Comparison of ENCODE assay signal across 12 cellular contexts in the genomic region with DNA sequence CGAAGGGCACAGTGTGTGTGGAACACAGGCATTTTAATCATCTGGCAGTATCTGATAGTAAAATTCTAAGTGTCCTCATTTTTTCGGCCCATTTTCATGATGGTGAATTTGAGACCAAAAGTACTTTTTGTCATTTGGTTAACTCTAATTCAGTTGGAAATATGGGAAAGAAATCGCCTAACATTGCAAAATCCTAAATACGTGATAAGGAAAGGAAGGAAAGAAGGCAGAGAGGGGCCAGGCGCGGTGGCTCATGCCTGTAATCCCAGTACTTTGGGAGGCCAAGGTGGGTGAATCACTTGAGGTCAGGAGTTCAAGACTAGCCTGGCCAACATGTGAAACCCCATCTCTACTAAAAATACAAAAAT. TPM values are rescaled to one million over a fixed set of nuclear protein-coding genes. Genes with fewer than 3 reads are reported as not detected.
DNase-seq lines count a peak whose midpoint lies in the region; ATAC-seq, FAIRE-seq and TF ChIP-seq lines count a peak whose summit lies in the region.
"Not testable (repeated sequence)": the region's sequence is repeated elsewhere in the genome, so short reads cannot be mapped to it uniquely, and the experiment has no call there.
"Had no signal": no experiment of that assay in that cellular context is flagged by ENCODE, and none has a peak within 500 bp of the region (broad histone marks: within the 10 kb centered on the region; RNA-seq: fewer than 3 reads in every experiment).

No MANE protein-coding gene starts in this region.

- peak overlapping the region in 4 of 5 donors; percentile 11 to 67 (median 61) for H3K27ac ChIP-seq in adrenal gland
- H3K27ac ChIP-seq in H1 (ENCODE audit: low read depth, low read length): not testable (repeated sequence)
- H3K27ac ChIP-seq in hepatocyte: peak overlapping the region; percentile 8
- H3K27ac ChIP-seq in skeletal muscle tissue (ENCODE audit: low read depth, low read length): peak overlapping the region; percentile 87
- peak overlapping the region; percentile 28 to 78 (median 64) for H3K27ac ChIP-seq in tibial nerve

- H3K9ac ChIP-seq in H1 (replicated peaks in 1 of 4; ENCODE audit: extremely low read depth in 1 of 4, low read depth in 3 of 4, low read length in 3 of 4): not testable (repeated sequence)
- peak overlapping the region; percentile 21 to 61 (median 52) for H3K9ac ChIP-seq in skeletal muscle tissue (ENCODE audit: low read depth in 1 of 3, low read length in 3 of 3)

- not testable (repeated sequence) for H4K91ac ChIP-seq in H1 (replicated peaks; ENCODE audit: insufficient read length, low read length)

- not testable (repeated sequence) for H3K4me2 ChIP-seq in H1 (ENCODE audit: insufficient read depth in 1 of 2, low read depth in 2 of 2, low read length in 2 of 2)
- H3K4me2 ChIP-seq in hepatocyte: peak overlapping the region; percentile 10

- not testable (repeated sequence) for ATAC-seq in naive B cell (ENCODE audit: low read depth in 2 of 2)

- not testable (repeated sequence) for H3K9me2 ChIP-seq in hepatocyte (replicated peaks; ENCODE audit: insufficient read depth)

- H3K79me2 ChIP-seq in H1 (ENCODE audit: control insufficient read depth in 1 of 2, insufficient read depth in 2 of 2, low read length in 2 of 2); hepatocyte: not testable (repeated sequence)

- 0 out of 2 replicates have a peak overlapping the region, but pooled peaks have one; percentile 39 for H2AFZ ChIP-seq in H1 (ENCODE audit: low read length)
- H2AFZ ChIP-seq in hepatocyte: not testable (repeated sequence)

- H3K14ac ChIP-seq in H1 (ENCODE audit: insufficient read length): not testable (repeated sequence)

- not testable (repeated sequence) for H3K27me3 ChIP-seq in adrenal gland; H1 (replicated peaks in 1 of 4; ENCODE audit: control insufficient read depth in 3 of 4, extremely low read depth in 1 of 4, insufficient read depth in 3 of 4, low read length in 3 of 4); hepatocyte; skeletal muscle tissue (ENCODE audit: control insufficient read depth in 3 of 3, insufficient read depth in 3 of 3, low read length in 3 of 3); tibial nerve

- TF ChIP-seq RAD21 in H1 (IDR thresholded peaks at IDR 0.05 in 1 of 2, conservative IDR thresholded peaks at IDR 0.05 in 1 of 2; ENCODE audit: low read depth in 2 of 2, low read length in 2 of 2): not testable (repeated sequence)

- H2BK15ac ChIP-seq in H1 (ENCODE audit: low read length): not testable (repeated sequence)

- not testable (repeated sequence) for H3K4ac ChIP-seq in H1 (replicated peaks; ENCODE audit: insufficient read length, low read depth, low read length)

- not testable (repeated sequence) for TF ChIP-seq POLR2A in adrenal gland (IDR thresholded peaks at IDR 0.05); H1 (IDR thresholded peaks at IDR 0.05; ENCODE audit: control extremely low read depth in 1 of 2, low read depth in 2 of 2, low read length in 2 of 2); tibial nerve (IDR thresholded peaks at IDR 0.05)

- peaks cover 46% of the 10 kb centered on the region for H3K27me3 Mint-ChIP-seq in activated CD4-positive, alpha-beta T cell treated with anti-CD3 and anti-CD28 coated beads, Interleukin-2, amount 10 ng/mL, durations not matched to agents 7 days and 5 days
- H3K27me3 Mint-ChIP-seq in naive B cell: peaks cover 17 to 50% (median 33%) of the 10 kb centered on the region in 3 donors

- POLR2A ChIA-PET in activated CD4-positive, alpha-beta T cell treated with anti-CD3 and anti-CD28 coated beads, Interleukin-2, amount 10 ng/mL, durations not matched to agents 7 days and 5 days (lab: Charles Lee); H1 (lab: Charles Lee; ENCODE audit: partially characterized antibody): not testable (repeated sequence)

- not testable (repeated sequence) for H2BK20ac ChIP-seq in H1 (ENCODE audit: low read length)

- not testable (repeated sequence) for H3K56ac ChIP-seq in H1 (replicated peaks; ENCODE audit: insufficient read length, low read depth, low read length)

- H3K4me3 Mint-ChIP-seq in activated CD4-positive, alpha-beta T cell treated with anti-CD3 and anti-CD28 coated beads, Interleukin-2, amount 10 ng/mL, durations not matched to agents 7 days and 5 days: peak overlapping the region; percentile 40
- H3K4me3 Mint-ChIP-seq in naive B cell: peak overlapping the region; percentile 57 to 87 (median 74)

- H3K4me1 Mint-ChIP-seq in activated CD4-positive, alpha-beta T cell treated with anti-CD3 and anti-CD28 coated beads, Interleukin-2, amount 10 ng/mL, durations not matched to agents 7 days and 5 days: peaks cover 13% of the 10 kb centered on the region
- peaks cover 13 to 17% (median 17%) of the 10 kb centered on the region in 3 donors for H3K4me1 Mint-ChIP-seq in naive B cell

- not testable (repeated sequence) for TF ChIP-seq CTCF in GM12865 (IDR thresholded peaks at IDR 0.05; ENCODE audit: insufficient read depth, low read depth, low read length, missing control alignments); adrenal gland (IDR thresholded peaks at IDR 0.05); H1 (IDR thresholded peaks at IDR 0.05; ENCODE audit: control extremely low read depth in 1 of 3, insufficient read depth in 1 of 3, low read depth in 1 of 3, low read length in 3 of 3); hepatocyte (IDR thresholded peaks at IDR 0.05; ENCODE audit: poor library complexity); tibial nerve (IDR thresholded peaks at IDR 0.05)

- 62 to 70% (median 66%) methylated on average over 6 of the region's 6 CpGs for WGBS in adrenal gland, 4 donors
- WGBS in H1 (ENCODE audit: extremely low coverage in 1 of 2, insufficient coverage in 1 of 2, insufficient read length in 1 of 2, insufficient replicate concordance in 2 of 2, low coverage in 1 of 2, low lambda C conversion rate in 2 of 2, missing lambda C conversion rate in 1 of 2), 2 experiments: 93% methylated on average over 6 of the region's 6 CpGs; no CpG with 5 or more reads in 1 of the 2 experiments
- WGBS in hepatocyte (ENCODE audit: low lambda C conversion rate, missing lambda C conversion rate): 87% methylated on average over 6 of the region's 6 CpGs
- 62 to 71% methylated on average over 6 of the region's 6 CpGs for WGBS in tibial nerve, 2 donors

- intact Hi-C loops in adrenal gland (cut with DNase I): not testable (repeated sequence)

- H3K23ac ChIP-seq in H1 (ENCODE audit: insufficient read length): not testable (repeated sequence)

- H4K20me1 ChIP-seq in H1 (replicated peaks in 1 of 2; ENCODE audit: control insufficient read depth in 1 of 2, insufficient read depth in 2 of 2, low read length in 2 of 2); hepatocyte (ENCODE audit: insufficient read depth, poor library complexity, severe bottlenecking): not testable (repeated sequence)

- FAIRE-seq in H1 (lab: Jason Lieb, UNC): not testable (repeated sequence)

- not testable (repeated sequence) for H2AK5ac ChIP-seq in H1 (ENCODE audit: low read depth, low read length)

- H3K79me1 ChIP-seq in H1 (ENCODE audit: low read depth, low read length): not testable (repeated sequence)

- not testable (repeated sequence) for H3K9me3 ChIP-seq in adrenal gland (replicated peaks in 1 of 3); H1 (ENCODE audit: insufficient read depth in 2 of 2, low read depth in 1 of 2, low read length in 1 of 2); hepatocyte (ENCODE audit: low read depth); skeletal muscle tissue (ENCODE audit: control insufficient read depth in 3 of 3, low read length in 3 of 3); tibial nerve

- TF ChIP-seq EP300 in H1 (IDR thresholded peaks at IDR 0.05; ENCODE audit: borderline replicate concordance in 1 of 2, low read depth in 2 of 2, low read length in 2 of 2); tibial nerve (IDR thresholded peaks at IDR 0.05): not testable (repeated sequence)

- CTCF ChIA-PET in activated CD4-positive, alpha-beta T cell treated with anti-CD3 and anti-CD28 coated beads, Interleukin-2, amount 10 ng/mL, durations not matched to agents 7 days and 5 days (lab: Charles Lee): interaction anchor here (0.6 to 0.7 kb wide), 2 partner anchors 1289 to 1514 kb away, joined by 3 read pairs; no protein-coding TSS in a partner anchor
- CTCF ChIA-PET in H1 (lab: Charles Lee; ENCODE audit: partially characterized antibody): interaction anchor here (0.6 kb wide), 2 partner anchors 586 to 814 kb away, joined by 3 to 4 read pairs; no protein-coding TSS in a partner anchor

- H3K27ac Mint-ChIP-seq in activated CD4-positive, alpha-beta T cell treated with anti-CD3 and anti-CD28 coated beads, Interleukin-2, amount 10 ng/mL, durations not matched to agents 7 days and 5 days; naive B cell: not testable (repeated sequence)

- H3K23me2 ChIP-seq in H1 (ENCODE audit: low read depth, low read length): not testable (repeated sequence)

- not testable (repeated sequence) for H2BK12ac ChIP-seq in H1 (ENCODE audit: low read depth, low read length)

- H3K4me1 ChIP-seq in adrenal gland (replicated peaks in 1 of 2): peaks cover 31 to 34% of the 10 kb centered on the region in 2 donors
- not testable (repeated sequence) for H3K4me1 ChIP-seq in H1 (replicated peaks in 1 of 4; ENCODE audit: control insufficient read depth in 3 of 4, insufficient read depth in 4 of 4, low read length in 3 of 4)
- peaks cover 19% of the 10 kb centered on the region for H3K4me1 ChIP-seq in hepatocyte (ENCODE audit: insufficient read depth)
- H3K4me1 ChIP-seq in skeletal muscle tissue (ENCODE audit: control insufficient read depth in 3 of 3, insufficient read depth in 3 of 3, low read length in 3 of 3): peaks cover 14 to 41% (median 20%) of the 10 kb centered on the region in 3 donors
- H3K4me1 ChIP-seq in tibial nerve: peaks cover 0 to 39% (median 14%) of the 10 kb centered on the region in 4 donors

- H2BK5ac ChIP-seq in H1 (ENCODE audit: low read depth, low read length): not testable (repeated sequence)

- H3K4me3 ChIP-seq in GM12865 (ENCODE audit: low read depth, low read length) (peak overlapping the region; percentile 36), adrenal gland (peak overlapping the region in 1 of 4 donors; percentile 34), skeletal muscle tissue (ENCODE audit: low read length in 3 of 3) (peak overlapping the region in 2 of 3 donors; percentile 54 to 62), tibial nerve (peak overlapping the region in 2 of 4 donors; percentile 6 to 26)
- not testable (repeated sequence) for H3K4me3 ChIP-seq in H1 (ENCODE audit: extremely low read depth in 1 of 4, insufficient read depth in 2 of 4, low read depth in 3 of 4, low read length in 4 of 4); hepatocyte

- H4K5ac ChIP-seq in H1 (ENCODE audit: insufficient read length, low read depth, low read length): not testable (repeated sequence)

- not testable (repeated sequence) for H4K8ac ChIP-seq in H1 (ENCODE audit: extremely low read depth, insufficient read depth, low read length)

- not testable (repeated sequence) for H3K9me3 Mint-ChIP-seq in activated CD4-positive, alpha-beta T cell treated with anti-CD3 and anti-CD28 coated beads, Interleukin-2, amount 10 ng/mL, durations not matched to agents 7 days and 5 days; naive B cell

- not testable (repeated sequence) for H2BK120ac ChIP-seq in H1 (replicated peaks; ENCODE audit: low read depth, low read length)

- not testable (repeated sequence) for H3K18ac ChIP-seq in H1 (ENCODE audit: extremely low read depth, low read length)

- H3K36me3 Mint-ChIP-seq in activated CD4-positive, alpha-beta T cell treated with anti-CD3 and anti-CD28 coated beads, Interleukin-2, amount 10 ng/mL, durations not matched to agents 7 days and 5 days (ENCODE audit: low read depth); naive B cell: not testable (repeated sequence)

- not testable (repeated sequence) for DNase-seq in GM12865 (ENCODE audit: low read depth); activated CD4-positive, alpha-beta T cell treated with anti-CD3 and anti-CD28 coated beads, Interleukin-2, amount 10 ng/mL, durations not matched to agents 7 days and 5 days; adrenal gland; H1 (ENCODE audit: low read depth in 1 of 2, low spot score in 2 of 2); hepatocyte (ENCODE audit: low spot score); naive B cell; tibial nerve (ENCODE audit: low spot score in 2 of 2)

- H3K36me3 ChIP-seq in adrenal gland (replicated peaks in 1 of 2): peaks cover 0 to 19% of the 10 kb centered on the region in 2 donors
- H3K36me3 ChIP-seq in H1 (ENCODE audit: control insufficient read depth in 2 of 4, insufficient read depth in 4 of 4, low read length in 3 of 4); hepatocyte (replicated peaks; ENCODE audit: insufficient read depth, low read depth): not testable (repeated sequence)
- peaks cover 16 to 21% (median 20%) of the 10 kb centered on the region in 3 donors for H3K36me3 ChIP-seq in skeletal muscle tissue (ENCODE audit: control insufficient read depth in 3 of 3, insufficient read depth in 3 of 3, low read length in 3 of 3)
- H3K36me3 ChIP-seq in tibial nerve: peaks cover 0 to 22% (median 0%) of the 10 kb centered on the region in 3 donors

RNA-seq across cellular contexts. Expression of gene NAA20, which starts 13.2 kb away (rescaled TPM):
- 10 to 100 TPM; 41.0 to 47.2 TPM for total RNA-seq in activated CD4-positive, alpha-beta T cell treated with anti-CD3 and anti-CD28 coated beads, Interleukin-2, amount 10 ng/mL, durations not matched to agents 7 days and 5 days
- 10 to 100 TPM; 19.4 to 75.7 (median 49.4) TPM for total RNA-seq in adrenal gland
- polyA plus RNA-seq in adrenal gland: 100 to 1,000 TPM in 2 of 3 donors, 10 to 100 TPM in 1; 95.3 to 124 (median 115) TPM
- 39.1 and 41.1 TPM in 2 replicates for total RNA-seq in H1 (2021; fragmentation: NEBNext Ultra II Directional; extraction: Animal tissue kit (Norgen Biotek cat#: 25700))
- polyA plus RNA-seq in H1 (2011; rRNA removed): 15.8 and 21.9 TPM in 2 replicates
- polyA plus RNA-seq in H1 (2011; cell fraction: cytosol; rRNA removed): 27.0 TPM
- polyA plus RNA-seq in H1 (2011; cell fraction: nucleus; rRNA removed): 8.5 TPM
- 25.5 to 39.8 TPM (median 27.2 TPM) in 4 replicates for polyA plus RNA-seq in H1 (2012, experiment 1 of 2)
- polyA plus RNA-seq in H1 (2012, experiment 2 of 2): 17.5 TPM
- 31.9 TPM for polyA plus RNA-seq in H1 (2013, experiment 1 of 2)
- polyA plus RNA-seq in H1 (2013, experiment 2 of 2): 35.1 TPM
- polyA minus RNA-seq in H1 (2011; rRNA and poly(A)+ RNA removed): 10.4 and 12.2 TPM in 2 replicates
- polyA minus RNA-seq in H1 (2011; cell fraction: cytosol; rRNA and poly(A)+ RNA removed): 10.7 TPM
- polyA minus RNA-seq in H1 (2011; cell fraction: nucleus; rRNA and poly(A)+ RNA removed): 15.3 TPM
- total RNA-seq in hepatocyte: 53.6 and 66.1 TPM in 2 replicates
- polyA plus RNA-seq in hepatocyte: 108 and 126 TPM in 2 replicates
- 100 to 1,000 TPM in 1 of 6 donors, 10 to 100 TPM in 5; 60.7 to 109 (median 69.2) TPM for polyA plus RNA-seq in naive B cell (ENCODE audit: low read depth in 6 of 6)
- 58.5 TPM for total RNA-seq in skeletal muscle tissue
- 10 to 100 TPM; 18.1 to 27.2 (median 20.8) TPM for total RNA-seq in tibial nerve

RNA-seq across cellular contexts. Expression of gene CRNKL1, which starts 48.3 kb away (rescaled TPM):
- total RNA-seq in activated CD4-positive, alpha-beta T cell treated with anti-CD3 and anti-CD28 coated beads, Interleukin-2, amount 10 ng/mL, durations not matched to agents 7 days and 5 days: 10 to 100 TPM; 20.0 to 23.2 TPM
- total RNA-seq in adrenal gland (10 to 100 TPM in 7 of 8 donors, 1 to 10 TPM in 1; 9.6 to 21.7 (median 17.1) TPM), hepatocyte (25.4 and 27.8 TPM in 2 replicates), skeletal muscle tissue (38.1 TPM), tibial nerve (10 to 100 TPM; 25.5 to 37.9 (median 28.8) TPM)
- polyA plus RNA-seq in adrenal gland (10 to 100 TPM; 17.2 to 23.8 (median 22.4) TPM), H1 (2011; rRNA removed) (2.8 and 4.0 TPM in 2 replicates), hepatocyte (12.9 and 14.6 TPM in 2 replicates), naive B cell (ENCODE audit: low read depth in 6 of 6) (10 to 100 TPM in 2 of 6 donors, 1 to 10 TPM in 4; 6.6 to 12.6 (median 9.1) TPM)
- total RNA-seq in H1 (2021; fragmentation: NEBNext Ultra II Directional; extraction: Animal tissue kit (Norgen Biotek cat#: 25700)): 21.9 and 26.5 TPM in 2 replicates
- polyA plus RNA-seq in H1 (2011; cell fraction: cytosol; rRNA removed): 7.9 TPM
- 5.3 TPM for polyA plus RNA-seq in H1 (2011; cell fraction: nucleus; rRNA removed)
- 12.1 to 26.7 TPM (median 15.7 TPM) in 4 replicates for polyA plus RNA-seq in H1 (2012, experiment 1 of 2)
- 0.89 TPM for polyA plus RNA-seq in H1 (2012, experiment 2 of 2)
- 17.5 TPM for polyA plus RNA-seq in H1 (2013, experiment 1 of 2)
- polyA plus RNA-seq in H1 (2013, experiment 2 of 2): 19.3 TPM
- polyA minus RNA-seq in H1 (2011; rRNA and poly(A)+ RNA removed): 9.4 and 10.9 TPM in 2 replicates
- polyA minus RNA-seq in H1 (2011; cell fraction: cytosol; rRNA and poly(A)+ RNA removed): 8.0 TPM
- 9.2 TPM for polyA minus RNA-seq in H1 (2011; cell fraction: nucleus; rRNA and poly(A)+ RNA removed)

RNA-seq across cellular contexts. Expression of gene CFAP61, which starts 48.4 kb away (rescaled TPM):
- total RNA-seq in activated CD4-positive, alpha-beta T cell treated with anti-CD3 and anti-CD28 coated beads, Interleukin-2, amount 10 ng/mL, durations not matched to agents 7 days and 5 days: not detected
- total RNA-seq in adrenal gland: 1 to 10 TPM in 3 of 8 donors, under 1 TPM in 2, not detected in 3; 0.53 to 3.6 (median 1.1) TPM
- polyA plus RNA-seq in adrenal gland: 1 to 10 TPM in 2 of 3 donors, under 1 TPM in 1; 0.61 to 2.7 (median 1.6) TPM
- 0.61 TPM in 1 of 2 replicates, not detected in the other for total RNA-seq in H1 (2021; fragmentation: NEBNext Ultra II Directional; extraction: Animal tissue kit (Norgen Biotek cat#: 25700))
- polyA plus RNA-seq in H1 (2011; rRNA removed): 0.08 and 0.29 TPM in 2 replicates
- 0.14 TPM for polyA plus RNA-seq in H1 (2011; cell fraction: cytosol; rRNA removed)
- polyA plus RNA-seq in H1 (2011; cell fraction: nucleus; rRNA removed): 0.57 TPM
- polyA plus RNA-seq in H1 (2012, experiment 1 of 2): 0.59 to 1.0 TPM in 2 of 4 replicates, not detected in the others
- not detected for polyA plus RNA-seq in H1 (2012, experiment 2 of 2)
- polyA plus RNA-seq in H1 (2013, experiment 1 of 2): 0.06 TPM
- 0.17 TPM for polyA plus RNA-seq in H1 (2013, experiment 2 of 2)
- 0.95 and 1.7 TPM in 2 replicates for polyA minus RNA-seq in H1 (2011; rRNA and poly(A)+ RNA removed)
- not detected for polyA minus RNA-seq in H1 (2011; cell fraction: cytosol; rRNA and poly(A)+ RNA removed)
- not detected for polyA minus RNA-seq in H1 (2011; cell fraction: nucleus; rRNA and poly(A)+ RNA removed)
- total RNA-seq in hepatocyte: 1.0 TPM in 1 of 2 replicates, not detected in the other
- polyA plus RNA-seq in hepatocyte: not detected in 2 replicates
- not detected for polyA plus RNA-seq in naive B cell (ENCODE audit: low read depth in 6 of 6)
- total RNA-seq in skeletal muscle tissue: 1.0 TPM
- 1 to 10 TPM in 1 of 4 donors, under 1 TPM in 2, not detected in 1; 0.21 to 1.5 (median 0.60) TPM for total RNA-seq in tibial nerve
- total RNA-seq: dermis blood vessel endothelial cell, G401, HT-29, smooth muscle cell had no signal
- polyA plus RNA-seq: smooth muscle cell had no signal
